In the genomic region with DNA sequence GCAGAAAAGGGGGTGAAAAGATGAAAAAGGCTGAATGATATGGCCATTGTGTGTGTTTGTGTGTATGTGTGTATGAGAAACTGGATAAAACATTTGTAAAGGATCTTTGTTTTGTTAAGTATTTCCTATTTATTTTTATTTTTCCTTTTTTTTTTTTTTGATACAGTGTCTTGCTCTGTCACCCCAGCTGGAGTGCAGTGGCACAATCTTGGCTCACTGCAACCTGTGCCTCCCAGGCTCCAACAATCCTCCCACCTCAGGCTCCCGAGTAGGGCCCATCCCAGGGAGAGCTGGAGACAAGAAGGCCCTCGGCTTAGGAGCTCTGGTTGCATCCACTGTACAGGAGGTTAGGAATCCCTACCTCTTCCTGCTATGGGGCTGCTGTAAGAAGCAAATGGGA, we compare ENCODE assay signal across 1 cellular context.
TF ChIP-seq lines count a peak whose summit lies in the region.

No MANE protein-coding gene starts in this region.

TF ChIP-seq in K562, 482 proteins besides CTCF, POLR2A, EP300 and RAD21:
- TF ChIP-seq, protein P1, sequence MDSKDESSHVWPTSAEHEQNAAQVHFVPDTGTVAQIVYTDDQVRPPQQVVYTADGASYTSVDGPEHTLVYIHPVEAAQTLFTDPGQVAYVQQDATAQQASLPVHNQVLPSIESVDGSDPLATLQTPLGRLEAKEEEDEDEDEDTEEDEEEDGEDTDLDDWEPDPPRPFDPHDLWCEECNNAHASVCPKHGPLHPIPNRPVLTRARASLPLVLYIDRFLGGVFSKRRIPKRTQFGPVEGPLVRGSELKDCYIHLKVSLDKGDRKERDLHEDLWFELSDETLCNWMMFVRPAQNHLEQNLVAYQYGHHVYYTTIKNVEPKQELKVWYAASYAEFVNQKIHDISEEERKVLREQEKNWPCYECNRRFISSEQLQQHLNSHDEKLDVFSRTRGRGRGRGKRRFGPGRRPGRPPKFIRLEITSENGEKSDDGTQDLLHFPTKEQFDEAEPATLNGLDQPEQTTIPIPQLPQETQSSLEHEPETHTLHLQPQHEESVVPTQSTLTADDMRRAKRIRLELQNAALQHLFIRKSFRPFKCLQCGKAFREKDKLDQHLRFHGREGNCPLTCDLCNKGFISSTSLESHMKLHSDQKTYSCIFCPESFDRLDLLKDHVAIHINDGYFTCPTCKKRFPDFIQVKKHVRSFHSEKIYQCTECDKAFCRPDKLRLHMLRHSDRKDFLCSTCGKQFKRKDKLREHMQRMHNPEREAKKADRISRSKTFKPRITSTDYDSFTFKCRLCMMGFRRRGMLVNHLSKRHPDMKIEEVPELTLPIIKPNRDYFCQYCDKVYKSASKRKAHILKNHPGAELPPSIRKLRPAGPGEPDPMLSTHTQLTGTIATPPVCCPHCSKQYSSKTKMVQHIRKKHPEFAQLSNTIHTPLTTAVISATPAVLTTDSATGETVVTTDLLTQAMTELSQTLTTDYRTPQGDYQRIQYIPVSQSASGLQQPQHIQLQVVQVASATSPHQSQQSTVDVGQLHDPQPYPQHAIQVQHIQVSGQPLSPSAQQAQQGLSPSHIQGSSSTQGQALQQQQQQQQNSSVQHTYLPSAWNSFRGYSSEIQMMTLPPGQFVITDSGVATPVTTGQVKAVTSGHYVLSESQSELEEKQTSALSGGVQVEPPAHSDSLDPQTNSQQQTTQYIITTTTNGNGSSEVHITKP (IDR thresholded peaks at IDR 0.05; ENCODE audit: partially characterized antibody): peak; percentile 44
- no peak for TF ChIP-seq ESRRA (IDR thresholded peaks at IDR 0.05; ENCODE audit: borderline replicate concordance, low read depth)
